ENCODE assay signal across 1 cellular context in the genomic region with DNA sequence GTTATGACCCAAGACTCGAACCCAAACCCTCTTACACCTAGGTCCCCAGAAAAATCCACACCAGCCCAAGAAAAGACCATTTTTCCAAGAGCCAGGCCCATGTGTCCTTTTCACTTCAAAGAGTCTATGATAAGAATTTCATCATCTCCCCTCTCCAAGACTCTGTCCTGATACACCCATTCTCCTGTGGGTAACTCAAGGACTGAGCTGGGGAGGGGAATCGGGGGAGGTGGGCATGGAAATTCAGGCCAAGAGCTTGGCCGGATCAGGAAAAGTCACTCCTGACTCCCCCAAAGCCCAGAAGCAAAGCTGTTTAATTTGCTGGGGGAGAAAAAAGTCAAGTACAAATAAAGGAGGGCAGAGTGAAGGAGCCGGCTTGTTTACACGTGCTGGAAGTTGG.
TF ChIP-seq lines count a peak whose summit lies in the region.

No MANE protein-coding gene starts in this region.

TF ChIP-seq in K562, 482 proteins besides CTCF, POLR2A, EP300 and RAD21:
- TF ChIP-seq CBX3 (IDR thresholded peaks at IDR 0.05; ENCODE audit: borderline replicate concordance in 1 of 2, low read length in 2 of 2): no peak
- TF ChIP-seq CREM (IDR thresholded peaks at IDR 0.05; ENCODE audit: low read depth): no peak
- no peak for TF ChIP-seq RBM39 (optimal IDR thresholded peaks at IDR 0.05; ENCODE audit: low read depth, low read length)
- TF ChIP-seq SUPT5H (IDR thresholded peaks at IDR 0.05): no peak
- no peak for TF ChIP-seq FOXK1 (CRISPR knock-in tag; IDR thresholded peaks at IDR 0.05; ENCODE audit: borderline replicate concordance)
- TF ChIP-seq XRCC4 (IDR thresholded peaks at IDR 0.05; ENCODE audit: extremely low read depth, insufficient read depth, insufficient read length): no peak
- peak; percentile 33; the same call in 1 of the 2 replicates for TF ChIP-seq CEBPB (tag; IDR thresholded peaks at IDR 0.05)
- no peak for TF ChIP-seq ZNF77 (CRISPR knock-in tag; IDR thresholded peaks at IDR 0.05)
- no peak for TF ChIP-seq NFYB (IDR thresholded peaks at IDR 0.05; ENCODE audit: extremely low read depth, insufficient read length)
- TF ChIP-seq NONO (IDR thresholded peaks at IDR 0.05; ENCODE audit: low read depth in 2 of 2, low read length in 1 of 2): no peak
- 0 out of 2 replicates have a peak, but pooled peaks have one; percentile 25 for TF ChIP-seq MYC (IDR thresholded peaks at IDR 0.05; ENCODE audit: low read depth, low read length)
- TF ChIP-seq MYC (CRISPR knock-in tag; IDR thresholded peaks at IDR 0.05; ENCODE audit: borderline replicate concordance, low read depth): no peak
- TF ChIP-seq, protein P1, sequence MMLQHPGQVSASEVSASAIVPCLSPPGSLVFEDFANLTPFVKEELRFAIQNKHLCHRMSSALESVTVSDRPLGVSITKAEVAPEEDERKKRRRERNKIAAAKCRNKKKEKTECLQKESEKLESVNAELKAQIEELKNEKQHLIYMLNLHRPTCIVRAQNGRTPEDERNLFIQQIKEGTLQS (IDR thresholded peaks at IDR 0.05): peak; percentile 66
- TF ChIP-seq, protein P1 (CRISPR knock-in tag; conservative IDR thresholded peaks at IDR 0.05): no peak
- TF ChIP-seq PTRF (tag; IDR thresholded peaks at IDR 0.05): no peak
- no peak for TF ChIP-seq KDM5B (IDR thresholded peaks at IDR 0.05; ENCODE audit: insufficient replicate concordance, low read depth, low read length)
- no peak for TF ChIP-seq L3MBTL2 (IDR thresholded peaks at IDR 0.05)
- no peak for TF ChIP-seq DPF2 (IDR thresholded peaks at IDR 0.05)
- no peak for TF ChIP-seq SRSF7 (optimal IDR thresholded peaks at IDR 0.05; ENCODE audit: low read depth, low read length)
- TF ChIP-seq ILF3 (IDR thresholded peaks at IDR 0.05; ENCODE audit: borderline replicate concordance): no peak
- no peak for TF ChIP-seq SMARCE1 (IDR thresholded peaks at IDR 0.05)
- TF ChIP-seq EP400 (IDR thresholded peaks at IDR 0.05): no peak; the same call in 1 of the 2 replicates
- TF ChIP-seq, protein P2, sequence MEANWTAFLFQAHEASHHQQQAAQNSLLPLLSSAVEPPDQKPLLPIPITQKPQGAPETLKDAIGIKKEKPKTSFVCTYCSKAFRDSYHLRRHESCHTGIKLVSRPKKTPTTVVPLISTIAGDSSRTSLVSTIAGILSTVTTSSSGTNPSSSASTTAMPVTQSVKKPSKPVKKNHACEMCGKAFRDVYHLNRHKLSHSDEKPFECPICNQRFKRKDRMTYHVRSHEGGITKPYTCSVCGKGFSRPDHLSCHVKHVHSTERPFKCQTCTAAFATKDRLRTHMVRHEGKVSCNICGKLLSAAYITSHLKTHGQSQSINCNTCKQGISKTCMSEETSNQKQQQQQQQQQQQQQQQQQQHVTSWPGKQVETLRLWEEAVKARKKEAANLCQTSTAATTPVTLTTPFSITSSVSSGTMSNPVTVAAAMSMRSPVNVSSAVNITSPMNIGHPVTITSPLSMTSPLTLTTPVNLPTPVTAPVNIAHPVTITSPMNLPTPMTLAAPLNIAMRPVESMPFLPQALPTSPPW (CRISPR knock-in tag; IDR thresholded peaks at IDR 0.05): no peak
- no peak for TF ChIP-seq SMAD4 (CRISPR knock-in tag; conservative IDR thresholded peaks at IDR 0.05)
- no peak for TF ChIP-seq CEBPG (CRISPR knock-in tag; IDR thresholded peaks at IDR 0.05)
- peak in 1 of 2 experiments; percentile 70; a peak in 2 of 4 replicates for TF ChIP-seq CEBPG (tag; conservative IDR thresholded peaks at IDR 0.05 in 1 of 2, IDR thresholded peaks at IDR 0.05 in 1 of 2)
- TF ChIP-seq PHB2 (IDR thresholded peaks at IDR 0.05; ENCODE audit: low read depth): no peak
- no peak for TF ChIP-seq HNRNPH1 (optimal IDR thresholded peaks at IDR 0.05; ENCODE audit: low read depth, low read length)
